In genomic region chr7:158779061-158779992, GRCh38 we compare ENCODE assay signal across 14 cellular contexts. TPM values are rescaled to one million over a fixed set of nuclear protein-coding genes. Genes with fewer than 3 reads are reported as not detected.
DNase-seq lines count a peak whose midpoint lies in the region; ATAC-seq and TF ChIP-seq lines count a peak whose summit lies in the region.
"Had no signal": no experiment of that assay in that cellular context is flagged by ENCODE, and none has a peak within 500 bp of the region (broad histone marks: within the 10 kb centered on the region; RNA-seq: fewer than 3 reads in every experiment).

No MANE protein-coding gene starts in this region.

- H3K27me3 ChIP-seq in CD8-positive, alpha-beta memory T cell (ENCODE audit: insufficient read depth, low read length, poor library complexity, severe bottlenecking): no peaks in the 10 kb centered on the region
- no peaks in the 10 kb centered on the region for H3K27me3 ChIP-seq in psoas muscle (ENCODE audit: insufficient read depth in 3 of 3, low read length in 2 of 3)
- H3K27me3 ChIP-seq: SJCRH30 had no signal

- H3K36me3 ChIP-seq in CD8-positive, alpha-beta memory T cell (ENCODE audit: insufficient read depth, low read length): peaks cover 39% of the 10 kb centered on the region
- H3K36me3 ChIP-seq in psoas muscle (ENCODE audit: insufficient read depth in 1 of 2, low read depth in 1 of 2): peaks cover 0 to 60% of the 10 kb centered on the region in 2 donors

- peaks cover 17 to 46% (median 43%) of the 10 kb centered on the region in 3 donors for H3K4me1 Mint-ChIP-seq in CD8-positive, alpha-beta memory T cell

- peaks cover 6 to 46% (median 14%) of the 10 kb centered on the region in 3 donors for H3K36me3 Mint-ChIP-seq in CD8-positive, alpha-beta memory T cell

- peak overlapping the region; percentile 2 for H3K4me3 ChIP-seq in CD8-positive, alpha-beta memory T cell (ENCODE audit: low read length)
- H3K4me3 ChIP-seq in LNCaP clone FGC (ENCODE audit: low read depth, low read length): no peak overlapping the region
- H3K4me3 ChIP-seq in coronary artery: no peak overlapping the region
- H3K4me3 ChIP-seq in psoas muscle: no peak overlapping the region
- H3K4me3 ChIP-seq: SJCRH30 had no signal

- CTCF ChIA-PET in CD8-positive, alpha-beta memory T cell (lab: Charles Lee): interaction anchor here (1.1 kb wide), 1 partner anchor 198 kb away, joined by 3 read pairs; no protein-coding TSS in a partner anchor

- POLR2A ChIA-PET in CD8-positive, alpha-beta memory T cell (lab: Charles Lee): no interaction called here

- peaks cover 55% of the 10 kb centered on the region for H3K4me1 ChIP-seq in CD8-positive, alpha-beta memory T cell (ENCODE audit: insufficient read depth, low read length)
- H3K4me1 ChIP-seq in psoas muscle: peaks cover 25% of the 10 kb centered on the region

- intact Hi-C loops in psoas muscle (cut with DNase I): no loop called here

- H3K27ac Mint-ChIP-seq in CD8-positive, alpha-beta memory T cell: peak overlapping the region in 4 of 8 donors; percentile 51 to 83 (median 77)

- no peak for TF ChIP-seq CTCF in LNCaP clone FGC (IDR thresholded peaks at IDR 0.05; ENCODE audit: control insufficient read depth, extremely low read depth, insufficient read depth)
- no peak for TF ChIP-seq CTCF in coronary artery (IDR thresholded peaks at IDR 0.05)
- TF ChIP-seq CTCF in psoas muscle (IDR thresholded peaks at IDR 0.05): no peak

- peak overlapping the region in 4 of 7 donors; percentile 0 to 44 (median 32) for H3K4me3 Mint-ChIP-seq in CD8-positive, alpha-beta memory T cell

- no peak overlapping the region for H3K27ac ChIP-seq in CD8-positive, alpha-beta memory T cell (ENCODE audit: low read depth, low read length)
- H3K27ac ChIP-seq in coronary artery: peak overlapping the region; percentile 0 to 64
- H3K27ac ChIP-seq in psoas muscle: peak overlapping the region; percentile 17
- H3K27ac ChIP-seq: parathyroid adenoma, SJCRH30 had no signal

- ATAC-seq in psoas muscle: no peak
- no peak for ATAC-seq in HG03354 (IDR thresholded peaks at IDR 0.05; ENCODE audit: poor library complexity, severe bottlenecking, unreplicated experiment)
- no peak for ATAC-seq in GM21515 (IDR thresholded peaks at IDR 0.05; ENCODE audit: unreplicated experiment)
- no peak for ATAC-seq in HG03139 (IDR thresholded peaks at IDR 0.05; ENCODE audit: unreplicated experiment)
- ATAC-seq: left cardiac atrium had no signal

- no peaks in the 10 kb centered on the region for H3K9me3 ChIP-seq in CD8-positive, alpha-beta memory T cell (ENCODE audit: low read length)
- H3K9me3 ChIP-seq in psoas muscle: no peaks in the 10 kb centered on the region

- peak in 1 of 5 donors; percentile 23 for DNase-seq in CD8-positive, alpha-beta memory T cell
- DNase-seq in LNCaP clone FGC (ENCODE audit: low read depth): peak; percentile 78
- DNase-seq in coronary artery (ENCODE audit: low spot score): no peak
- DNase-seq in psoas muscle: no peak
- DNase-seq: activated CD4-positive, alpha-beta T cell treated with anti-CD3 and anti-CD28 coated beads for 48 hours; Calu3; left cardiac atrium; NCI-H1417 treated with DMSO at 0.1 percent for 48 hours; NCI-H774; SJCRH30 had no signal

- no peaks in the 10 kb centered on the region for H3K9me3 Mint-ChIP-seq in CD8-positive, alpha-beta memory T cell

- 50 to 57% (median 51%) methylated on average over 6 of the region's 6 CpGs for WGBS in psoas muscle, 3 donors

- no peaks in the 10 kb centered on the region for H3K27me3 Mint-ChIP-seq in CD8-positive, alpha-beta memory T cell

RNA-seq across cellular contexts. Expression of gene ESYT2, which starts 50.0 kb away (rescaled TPM):
- 10 to 100 TPM; 55.6 to 56.1 TPM for total RNA-seq in CD8-positive, alpha-beta memory T cell
- 99.4 TPM for polyA plus RNA-seq in CD8-positive, alpha-beta memory T cell
- total RNA-seq in psoas muscle: 10 to 100 TPM; 35.9 to 63.4 (median 54.1) TPM
- 10 to 100 TPM; 27.5 to 44.0 (median 28.5) TPM for polyA plus RNA-seq in psoas muscle
